In the genomic region with DNA sequence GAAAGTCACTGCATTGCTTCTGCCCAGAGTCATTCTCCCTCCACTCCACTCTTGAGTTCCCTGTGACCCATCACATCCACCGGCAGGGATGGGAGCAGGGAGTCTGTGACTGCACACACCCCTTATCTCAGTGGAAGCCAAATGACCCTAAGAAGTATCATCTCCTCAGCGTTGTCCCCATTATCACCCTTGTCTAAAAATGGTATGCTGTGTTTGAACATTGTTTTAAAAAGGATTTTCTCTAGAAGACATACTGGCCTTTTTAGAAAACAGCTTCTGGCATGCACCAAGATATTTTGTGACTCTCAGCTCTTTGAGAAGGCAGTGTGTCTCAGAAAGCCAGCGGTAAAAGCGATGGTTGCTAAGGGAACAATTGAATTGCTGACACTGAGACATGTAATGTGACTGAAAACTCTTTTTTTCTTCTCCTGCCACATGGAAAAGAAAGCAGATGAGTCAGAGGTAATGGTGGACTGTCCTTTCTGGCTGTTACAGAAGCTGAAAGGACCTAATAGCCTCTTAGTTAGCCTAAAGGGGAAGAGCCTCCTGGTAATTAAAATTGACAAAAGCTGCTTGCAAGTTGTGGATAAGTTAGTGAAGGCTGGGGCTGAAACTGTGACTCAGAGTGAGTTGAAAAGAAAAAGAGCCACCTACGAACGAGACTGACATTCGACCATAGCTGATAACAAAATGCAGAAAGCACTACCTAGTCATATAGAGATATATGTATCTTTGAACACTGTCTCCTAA, we compare ENCODE assay signal across 10 cellular contexts.
A peak's percentile ranks its signal among the peaks of the same experiment; 100 is the strongest.
DNase-seq lines count a peak whose midpoint lies in the region; ATAC-seq and TF ChIP-seq lines count a peak whose summit lies in the region.
"Had no signal": no experiment of that assay in that cellular context is flagged by ENCODE, and none has a peak within 500 bp of the region (broad histone marks: within the 10 kb centered on the region; RNA-seq: fewer than 3 reads in every experiment).

No MANE protein-coding gene starts in this region.

- peak overlapping the region; percentile 13 for H3K4me3 Mint-ChIP-seq in activated CD8-positive, alpha-beta T cell treated with anti-CD3 and anti-CD28 coated beads, Interleukin-2, amount 10 ng/mL, durations not matched to agents 7 days and 5 days

- H3K36me3 ChIP-seq in hepatocyte (replicated peaks; ENCODE audit: insufficient read depth, low read depth) (no peaks in the 10 kb centered on the region), right lobe of liver (no peaks in the 10 kb centered on the region), suprapubic skin (no peaks in the 10 kb centered on the region)

- intact Hi-C loops in right lobe of liver (cut with DNase I) = no loop called here

- H3K27me3 Mint-ChIP-seq in activated CD8-positive, alpha-beta T cell treated with anti-CD3 and anti-CD28 coated beads, Interleukin-2, amount 10 ng/mL, durations not matched to agents 7 days and 5 days (ENCODE audit: low read depth) = peaks cover 3% of the 10 kb centered on the region

- H3K9me3 ChIP-seq in hepatocyte (ENCODE audit: low read depth) (no peaks in the 10 kb centered on the region), right lobe of liver (no peaks in the 10 kb centered on the region), suprapubic skin (no peaks in the 10 kb centered on the region)

- H3K9me2 ChIP-seq in hepatocyte (replicated peaks; ENCODE audit: insufficient read depth) = no peaks in the 10 kb centered on the region

- CTCF ChIA-PET in activated CD8-positive, alpha-beta T cell treated with anti-CD3 and anti-CD28 coated beads, Interleukin-2, amount 10 ng/mL, durations not matched to agents 7 days and 5 days (lab: Charles Lee) = interaction anchor here (0.9 to 2.5 kb wide), 12 partner anchors 8 to 181 kb away, joined by 3 to 13 read pairs (median 4); no protein-coding TSS in a partner anchor

- no peak overlapping the region for H3K27ac ChIP-seq in hepatocyte
- no peak overlapping the region for H3K27ac ChIP-seq in right lobe of liver
- no peak overlapping the region for H3K27ac ChIP-seq in suprapubic skin
- H3K27ac ChIP-seq: C4-2B had no signal

- H3K36me3 Mint-ChIP-seq in activated CD8-positive, alpha-beta T cell treated with anti-CD3 and anti-CD28 coated beads, Interleukin-2, amount 10 ng/mL, durations not matched to agents 7 days and 5 days (ENCODE audit: low read depth) = no peaks in the 10 kb centered on the region

- H3K9me3 Mint-ChIP-seq in activated CD8-positive, alpha-beta T cell treated with anti-CD3 and anti-CD28 coated beads, Interleukin-2, amount 10 ng/mL, durations not matched to agents 7 days and 5 days (ENCODE audit: insufficient read depth) = no peaks in the 10 kb centered on the region

- ATAC-seq in GM21786 (IDR thresholded peaks at IDR 0.05; ENCODE audit: unreplicated experiment) = peak; percentile 42
- peak; percentile 31 for ATAC-seq in activated CD8-positive, alpha-beta T cell treated with anti-CD3 and anti-CD28 coated beads, Interleukin-2, amount 10 ng/mL, durations not matched to agents 7 days and 5 days
- no peak for ATAC-seq in left lobe of liver
- no peak for ATAC-seq in right lobe of liver
- no peak for ATAC-seq in GM18517 (IDR thresholded peaks at IDR 0.05; ENCODE audit: unreplicated experiment)

- H3K4me2 ChIP-seq in hepatocyte = no peak overlapping the region

- H3K79me2 ChIP-seq in hepatocyte = no peaks in the 10 kb centered on the region

- TF ChIP-seq POLR2A in right lobe of liver (IDR thresholded peaks at IDR 0.05) (no peak), suprapubic skin (IDR thresholded peaks at IDR 0.05) (no peak)

- peaks cover 88% of the 10 kb centered on the region for H3K4me1 Mint-ChIP-seq in activated CD8-positive, alpha-beta T cell treated with anti-CD3 and anti-CD28 coated beads, Interleukin-2, amount 10 ng/mL, durations not matched to agents 7 days and 5 days (ENCODE audit: low read depth)

- TF ChIP-seq CTCF in hepatocyte (IDR thresholded peaks at IDR 0.05; ENCODE audit: poor library complexity) (no peak), right lobe of liver (IDR thresholded peaks at IDR 0.05) (no peak), suprapubic skin (IDR thresholded peaks at IDR 0.05) (no peak)

- peak overlapping the region; percentile 71 for H3K27ac Mint-ChIP-seq in activated CD8-positive, alpha-beta T cell treated with anti-CD3 and anti-CD28 coated beads, Interleukin-2, amount 10 ng/mL, durations not matched to agents 7 days and 5 days

- no peaks in the 10 kb centered on the region for H3K4me1 ChIP-seq in hepatocyte (ENCODE audit: insufficient read depth)
- no peaks in the 10 kb centered on the region for H3K4me1 ChIP-seq in right lobe of liver
- peaks cover 21% of the 10 kb centered on the region for H3K4me1 ChIP-seq in suprapubic skin

- no peaks in the 10 kb centered on the region for H3K27me3 ChIP-seq in hepatocyte
- no peaks in the 10 kb centered on the region for H3K27me3 ChIP-seq in right lobe of liver
- no peaks in the 10 kb centered on the region for H3K27me3 ChIP-seq in suprapubic skin

- WGBS in hepatocyte (ENCODE audit: low lambda C conversion rate, missing lambda C conversion rate) = 43% methylated on average over 7 of the region's 7 CpGs
- 50% methylated on average over 7 of the region's 7 CpGs for WGBS in right lobe of liver (ENCODE audit: insufficient coverage, low coverage, low lambda C conversion rate, missing lambda C conversion rate)
- WGBS in suprapubic skin = 57% methylated on average over 7 of the region's 7 CpGs

- no peak for TF ChIP-seq EP300 in suprapubic skin (IDR thresholded peaks at IDR 0.05)

- H2AFZ ChIP-seq in hepatocyte = no peak overlapping the region

- no peaks in the 10 kb centered on the region for H4K20me1 ChIP-seq in hepatocyte (ENCODE audit: insufficient read depth, poor library complexity, severe bottlenecking)

- POLR2A ChIA-PET in activated CD8-positive, alpha-beta T cell treated with anti-CD3 and anti-CD28 coated beads, Interleukin-2, amount 10 ng/mL, durations not matched to agents 7 days and 5 days (lab: Charles Lee) = interaction anchor here (0.8 to 1.8 kb wide), 8 partner anchors 8 to 182 kb away, joined by 3 to 8 read pairs (median 6); a partner anchor contains a TSS

- DNase-seq in Ammon's horn (ENCODE audit: low spot score) (peak; percentile 27), hepatocyte (ENCODE audit: low spot score) (peak; percentile 31), left lobe of liver (ENCODE audit: low spot score) (no peak), right lobe of liver (no peak), suprapubic skin (ENCODE audit: low spot score in 2 of 2) (no peak)
- no peak for DNase-seq in activated CD8-positive, alpha-beta T cell treated with anti-CD3 and anti-CD28 coated beads, Interleukin-2, amount 10 ng/mL, durations not matched to agents 7 days and 5 days
- DNase-seq: NCI-H510A treated with DMSO at 0.1 percent for 48 hours had no signal

- no peak overlapping the region for H3K4me3 ChIP-seq in hepatocyte
- H3K4me3 ChIP-seq in right lobe of liver = no peak overlapping the region
- no peak overlapping the region for H3K4me3 ChIP-seq in suprapubic skin

Comparison
In these comparisons a context has a peak if more than half of its experiments do, and no peak if none do; other contexts are left out.
1. DNase-seq: peak in Ammon's horn (single experiment) and hepatocyte (single experiment); none in activated CD8-positive, alpha-beta T cell treated with anti-CD3 and anti-CD28 coated beads, Interleukin-2, amount 10 ng/mL, durations not matched to agents 7 days and 5 days (single experiment), left lobe of liver (single experiment), right lobe of liver (0 of 3) and suprapubic skin (0 of 2).
2. ATAC-seq: peak in GM21786 (single experiment) and activated CD8-positive, alpha-beta T cell treated with anti-CD3 and anti-CD28 coated beads, Interleukin-2, amount 10 ng/mL, durations not matched to agents 7 days and 5 days (single experiment); none in left lobe of liver (single experiment), right lobe of liver (0 of 4) and GM18517 (single experiment).